ENCODE assay signal across 26 cellular contexts in genomic region chr3:55728461-55729100, GRCh38.
"Had no signal": no experiment of that assay in that cellular context is flagged by ENCODE, and none has a peak within 500 bp of the region (broad histone marks: within the 10 kb centered on the region; RNA-seq: fewer than 3 reads in every experiment).

No MANE protein-coding gene starts in this region.

- H3K36me3 ChIP-seq: colonic mucosa, gastrocnemius medialis, heart left ventricle, left ventricle myocardium inferior, ovary, transverse colon, uterus had no signal

- H3K4me3 Mint-ChIP-seq: activated B cell treated with CpG ODN at 0.5 μM for 24 hours; activated CD4-positive, alpha-beta memory T cell treated with anti-CD3 and anti-CD28 coated beads, Interleukin-2, amount 10 ng/mL, durations not matched to agents 7 days and 5 days; activated CD8-positive, alpha-beta memory T cell treated with anti-CD3 and anti-CD28 coated beads, Interleukin-2, amount 10 ng/mL, durations not matched to agents 7 days and 5 days; activated naive CD8-positive, alpha-beta T cell treated with anti-CD3 and anti-CD28 coated beads for 36 hours; naive thymus-derived CD4-positive, alpha-beta T cell had no signal

- H3K27me3 ChIP-seq: body of pancreas, colonic mucosa, gastrocnemius medialis, ovary, transverse colon, uterus had no signal

- H3K27ac Mint-ChIP-seq: activated B cell treated with CpG ODN at 0.5 μM for 24 hours; activated CD4-positive, alpha-beta memory T cell treated with anti-CD3 and anti-CD28 coated beads, Interleukin-2, amount 10 ng/mL, durations not matched to agents 7 days and 5 days; activated CD8-positive, alpha-beta memory T cell treated with anti-CD3 and anti-CD28 coated beads, Interleukin-2, amount 10 ng/mL, durations not matched to agents 7 days and 5 days; activated naive CD8-positive, alpha-beta T cell treated with anti-CD3 and anti-CD28 coated beads for 36 hours; naive thymus-derived CD4-positive, alpha-beta T cell had no signal

- FAIRE-seq: kidney had no signal

- H3K27ac ChIP-seq: body of pancreas, colonic mucosa, gastrocnemius medialis, heart left ventricle, left ventricle myocardium inferior, ovary, psoas muscle, skin epidermis, transverse colon, uterus had no signal

- H3K4me1 ChIP-seq: body of pancreas, colonic mucosa, gastrocnemius medialis, heart left ventricle, left ventricle myocardium inferior, psoas muscle, transverse colon, uterus had no signal

- ATAC-seq: activated CD8-positive, alpha-beta memory T cell treated with anti-CD3 and anti-CD28 coated beads, Interleukin-2, amount 10 ng/mL, durations not matched to agents 7 days and 5 days; body of pancreas; gastrocnemius medialis; heart left ventricle; mucosa of descending colon; naive thymus-derived CD4-positive, alpha-beta T cell; psoas muscle; right cardiac atrium; stimulated activated naive CD8-positive, alpha-beta T cell treated with anti-CD3 and anti-CD28 coated beads, Interleukin-15, Interleukin-2, amounts not matched to agents 100 U/mL and 50 U/mL, for 24 hours had no signal

- H3K4me1 Mint-ChIP-seq: activated CD4-positive, alpha-beta memory T cell treated with anti-CD3 and anti-CD28 coated beads, Interleukin-2, amount 10 ng/mL, durations not matched to agents 7 days and 5 days; activated CD8-positive, alpha-beta memory T cell treated with anti-CD3 and anti-CD28 coated beads, Interleukin-2, amount 10 ng/mL, durations not matched to agents 7 days and 5 days; activated naive CD8-positive, alpha-beta T cell treated with anti-CD3 and anti-CD28 coated beads for 36 hours; naive thymus-derived CD4-positive, alpha-beta T cell had no signal

- H3K4me3 ChIP-seq: body of pancreas, colonic mucosa, gastrocnemius medialis, heart left ventricle, left ventricle myocardium inferior, mucosa of descending colon, ovary, psoas muscle, skin epidermis, transverse colon, uterus had no signal

- DNase-seq: activated B cell treated with CpG ODN at 0.5 μM for 24 hours; activated CD4-positive, alpha-beta memory T cell treated with anti-CD3 and anti-CD28 coated beads, Interleukin-2, amount 10 ng/mL, durations not matched to agents 7 days and 5 days; activated CD4-positive, alpha-beta T cell treated with anti-CD3 and anti-CD28 coated beads for 48 hours; activated CD8-positive, alpha-beta memory T cell treated with anti-CD3 and anti-CD28 coated beads, Interleukin-2, amount 10 ng/mL, durations not matched to agents 7 days and 5 days; activated naive CD4-positive, alpha-beta T cell; activated naive CD8-positive, alpha-beta T cell treated with anti-CD3 and anti-CD28 coated beads for 36 hours; amniotic stem cell; body of pancreas; central memory CD4-positive, alpha-beta T cell; colonic mucosa; erythroblast; gastrocnemius medialis; heart left ventricle; kidney; left ventricle myocardium inferior; mammary epithelial cell; mucosa of descending colon; naive thymus-derived CD4-positive, alpha-beta T cell; ovary; psoas muscle; right cardiac atrium; stimulated activated naive CD8-positive, alpha-beta T cell treated with anti-CD3 and anti-CD28 coated beads, Interleukin-15, Interleukin-2, amounts not matched to agents 100 U/mL and 50 U/mL, for 24 hours; T-helper 9 cell; transverse colon; uterus had no signal

- H3K27me3 Mint-ChIP-seq: activated B cell treated with CpG ODN at 0.5 μM for 24 hours; activated CD4-positive, alpha-beta memory T cell treated with anti-CD3 and anti-CD28 coated beads, Interleukin-2, amount 10 ng/mL, durations not matched to agents 7 days and 5 days had no signal

- H3K9me3 Mint-ChIP-seq: activated B cell treated with CpG ODN at 0.5 μM for 24 hours; activated CD4-positive, alpha-beta memory T cell treated with anti-CD3 and anti-CD28 coated beads, Interleukin-2, amount 10 ng/mL, durations not matched to agents 7 days and 5 days; activated naive CD8-positive, alpha-beta T cell treated with anti-CD3 and anti-CD28 coated beads for 36 hours had no signal

- H3K9me3 ChIP-seq: body of pancreas, colonic mucosa, gastrocnemius medialis, heart left ventricle, left ventricle myocardium inferior, mucosa of descending colon, ovary, psoas muscle, transverse colon, uterus had no signal
